In the genomic region with DNA sequence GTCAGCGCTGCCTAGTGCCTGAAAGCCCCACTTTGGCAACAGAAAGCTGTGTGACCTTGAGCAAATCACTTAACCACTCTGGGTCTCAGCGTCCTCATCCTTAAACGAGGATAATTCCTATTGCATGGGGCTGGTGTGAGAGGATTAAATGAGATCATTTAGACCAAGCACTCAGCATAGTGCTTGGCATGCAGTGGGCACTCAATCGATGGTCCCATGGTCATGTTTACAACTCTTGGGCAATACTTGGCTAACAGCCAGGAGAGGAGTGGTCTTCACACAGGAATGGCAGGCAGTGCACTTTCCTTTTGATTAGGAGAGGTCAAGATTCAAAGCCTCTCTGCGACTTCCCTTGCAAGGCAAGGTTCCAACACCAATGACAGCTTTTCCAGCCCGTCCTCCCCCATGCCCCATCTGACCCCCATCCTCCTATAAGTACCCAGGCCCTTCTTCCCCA, we compare ENCODE assay signal across 9 cellular contexts. TPM values are rescaled to one million over a fixed set of nuclear protein-coding genes. Genes with fewer than 3 reads are reported as not detected.
DNase-seq lines count a peak whose midpoint lies in the region; ATAC-seq and TF ChIP-seq lines count a peak whose summit lies in the region.
"Had no signal": no experiment of that assay in that cellular context is flagged by ENCODE, and none has a peak within 500 bp of the region (broad histone marks: within the 10 kb centered on the region; RNA-seq: fewer than 3 reads in every experiment).

No MANE protein-coding gene starts in this region.

- H3K9me3 ChIP-seq in iPS DF 6.9 (ENCODE audit: control insufficient read depth, insufficient read depth, low read length) (no peaks in the 10 kb centered on the region), suprapubic skin (no peaks in the 10 kb centered on the region)

- TF ChIP-seq POLR2A in suprapubic skin (IDR thresholded peaks at IDR 0.05): no peak

- ATAC-seq in GM19023 (IDR thresholded peaks at IDR 0.05; ENCODE audit: unreplicated experiment): no peak

- H3K27me3 ChIP-seq in iPS DF 6.9 (ENCODE audit: control insufficient read depth, insufficient read depth, low read length) (no peaks in the 10 kb centered on the region), suprapubic skin (no peaks in the 10 kb centered on the region)

- no peak for DNase-seq in T-helper 2 cell treated with Interferon-gamma antibody and Interleukin-4, amounts not matched to agents 5 μg/mL and 100 μg/mL, for 36 hours (ENCODE audit: low spot score)
- DNase-seq in T-helper 2 cell (no peak), iPS DF 6.9 (ENCODE audit: low read depth, low spot score) (no peak), suprapubic skin (ENCODE audit: low spot score in 2 of 2) (peak; percentile 77 to 80), DMS153 treated with DMSO at 0.1 percent for 48 hours (lab: John Stamatoyannopoulos, UW; ENCODE audit: unreplicated experiment) (no peak), mesenteric fat pad (ENCODE audit: low spot score) (no peak)
- DNase-seq in activated T-helper 1 cell treated with anti-CD3 and anti-CD28 coated beads, Interleukin-12 subunit alpha, Interleukin-12 subunit beta, Interleukin-2, Interleukin-4 antibody, amounts not matched to agents 30 ng/mL and 10 ng/mL and 1 ng/mL, durations not matched to agents 14 hours and 24 hours and 36 hours (ENCODE audit: low spot score): no peak

- TF ChIP-seq EP300 in suprapubic skin (IDR thresholded peaks at IDR 0.05): no peak

- H3K27ac ChIP-seq in iPS DF 6.9 (ENCODE audit: low read length): no peak overlapping the region
- H3K27ac ChIP-seq in suprapubic skin: peak overlapping the region; percentile 93
- H3K27ac ChIP-seq: SK-N-MC had no signal

- no peaks in the 10 kb centered on the region for H3K36me3 Mint-ChIP-seq in T-helper 2 cell treated with Interferon-gamma antibody and Interleukin-4, amounts not matched to agents 5 μg/mL and 100 μg/mL, for 36 hours (ENCODE audit: low read depth)
- H3K36me3 Mint-ChIP-seq in activated T-helper 1 cell treated with anti-CD3 and anti-CD28 coated beads, Interleukin-12 subunit alpha, Interleukin-12 subunit beta, Interleukin-2, Interleukin-4 antibody, amounts not matched to agents 30 ng/mL and 10 ng/mL and 1 ng/mL, durations not matched to agents 14 hours and 24 hours and 36 hours (ENCODE audit: low read depth): peaks cover 5% of the 10 kb centered on the region

- peaks cover 12% of the 10 kb centered on the region for H3K4me1 Mint-ChIP-seq in T-helper 2 cell treated with Interferon-gamma antibody and Interleukin-4, amounts not matched to agents 5 μg/mL and 100 μg/mL, for 36 hours (ENCODE audit: low read depth)
- peaks cover 5% of the 10 kb centered on the region for H3K4me1 Mint-ChIP-seq in activated T-helper 1 cell treated with anti-CD3 and anti-CD28 coated beads, Interleukin-12 subunit alpha, Interleukin-12 subunit beta, Interleukin-2, Interleukin-4 antibody, amounts not matched to agents 30 ng/mL and 10 ng/mL and 1 ng/mL, durations not matched to agents 14 hours and 24 hours and 36 hours (ENCODE audit: low read depth)

- intact Hi-C loops in activated T-helper 1 cell treated with anti-CD3 and anti-CD28 coated beads, Interleukin-12 subunit alpha, Interleukin-12 subunit beta, Interleukin-2, Interleukin-4 antibody, amounts not matched to agents 30 ng/mL and 10 ng/mL and 1 ng/mL, durations not matched to agents 14 hours and 24 hours and 36 hours (cut with micrococcal nuclease): loop anchor here (1.0 kb wide), 1 partner anchor 15 kb away; no protein-coding TSS in a partner anchor

- H3K4me3 Mint-ChIP-seq in T-helper 2 cell treated with Interferon-gamma antibody and Interleukin-4, amounts not matched to agents 5 μg/mL and 100 μg/mL, for 36 hours: peak overlapping the region; percentile 73
- H3K4me3 Mint-ChIP-seq in activated T-helper 1 cell treated with anti-CD3 and anti-CD28 coated beads, Interleukin-12 subunit alpha, Interleukin-12 subunit beta, Interleukin-2, Interleukin-4 antibody, amounts not matched to agents 30 ng/mL and 10 ng/mL and 1 ng/mL, durations not matched to agents 14 hours and 24 hours and 36 hours: peak overlapping the region; percentile 65

- WGBS in iPS DF 6.9 (ENCODE audit: insufficient coverage, insufficient read length): no CpG with 5 or more reads among the region's 6 CpGs
- WGBS in suprapubic skin: 20% methylated on average over 5 of the region's 6 CpGs

- H3K36me3 ChIP-seq in iPS DF 6.9 (ENCODE audit: control insufficient read depth, insufficient read depth, low read length): peaks cover 37% of the 10 kb centered on the region
- H3K36me3 ChIP-seq in suprapubic skin: peaks cover 43% of the 10 kb centered on the region

- no peaks in the 10 kb centered on the region for H3K9me3 Mint-ChIP-seq in T-helper 2 cell treated with Interferon-gamma antibody and Interleukin-4, amounts not matched to agents 5 μg/mL and 100 μg/mL, for 36 hours
- H3K9me3 Mint-ChIP-seq in activated T-helper 1 cell treated with anti-CD3 and anti-CD28 coated beads, Interleukin-12 subunit alpha, Interleukin-12 subunit beta, Interleukin-2, Interleukin-4 antibody, amounts not matched to agents 30 ng/mL and 10 ng/mL and 1 ng/mL, durations not matched to agents 14 hours and 24 hours and 36 hours: no peaks in the 10 kb centered on the region

- H3K27ac Mint-ChIP-seq in T-helper 2 cell treated with Interferon-gamma antibody and Interleukin-4, amounts not matched to agents 5 μg/mL and 100 μg/mL, for 36 hours: peak overlapping the region; percentile 13
- peak overlapping the region; percentile 43 for H3K27ac Mint-ChIP-seq in activated T-helper 1 cell treated with anti-CD3 and anti-CD28 coated beads, Interleukin-12 subunit alpha, Interleukin-12 subunit beta, Interleukin-2, Interleukin-4 antibody, amounts not matched to agents 30 ng/mL and 10 ng/mL and 1 ng/mL, durations not matched to agents 14 hours and 24 hours and 36 hours

- no peak for TF ChIP-seq CTCF in suprapubic skin (IDR thresholded peaks at IDR 0.05)

- H3K4me1 ChIP-seq in iPS DF 6.9 (ENCODE audit: control insufficient read depth, insufficient read depth, low read length): peaks cover 11% of the 10 kb centered on the region
- peaks cover 97% of the 10 kb centered on the region for H3K4me1 ChIP-seq in suprapubic skin

- no peaks in the 10 kb centered on the region for H3K27me3 Mint-ChIP-seq in T-helper 2 cell treated with Interferon-gamma antibody and Interleukin-4, amounts not matched to agents 5 μg/mL and 100 μg/mL, for 36 hours (ENCODE audit: low read depth)
- H3K27me3 Mint-ChIP-seq in activated T-helper 1 cell treated with anti-CD3 and anti-CD28 coated beads, Interleukin-12 subunit alpha, Interleukin-12 subunit beta, Interleukin-2, Interleukin-4 antibody, amounts not matched to agents 30 ng/mL and 10 ng/mL and 1 ng/mL, durations not matched to agents 14 hours and 24 hours and 36 hours (ENCODE audit: insufficient read depth): peaks cover 2% of the 10 kb centered on the region

- H3K4me3 ChIP-seq in iPS DF 6.9 (ENCODE audit: low read length): peak overlapping the region; percentile 22; the same call in 1 of the 2 replicates
- H3K4me3 ChIP-seq in suprapubic skin: peak overlapping the region; percentile 58

RNA-seq across cellular contexts. Expression of a gene that starts 14.1 kb away (rescaled TPM):
- total RNA-seq in activated T-helper 1 cell treated with anti-CD3 and anti-CD28 coated beads, Interleukin-12 subunit alpha, Interleukin-12 subunit beta, Interleukin-2, Interleukin-4 antibody, amounts not matched to agents 30 ng/mL and 10 ng/mL and 1 ng/mL, durations not matched to agents 14 hours and 24 hours and 36 hours: 22.1 and 24.3 TPM in 2 replicates
- total RNA-seq in suprapubic skin (100 to 1,000 TPM; 241 to 276 (median 272) TPM), mesenteric fat pad (236 TPM)

RNA-seq across cellular contexts. Expression of a gene that starts 25.0 kb away (rescaled TPM):
- 235 and 239 TPM in 2 replicates for total RNA-seq in activated T-helper 1 cell treated with anti-CD3 and anti-CD28 coated beads, Interleukin-12 subunit alpha, Interleukin-12 subunit beta, Interleukin-2, Interleukin-4 antibody, amounts not matched to agents 30 ng/mL and 10 ng/mL and 1 ng/mL, durations not matched to agents 14 hours and 24 hours and 36 hours
- total RNA-seq in suprapubic skin: 10 to 100 TPM; 59.9 to 96.5 (median 67.9) TPM
- 54.0 TPM for total RNA-seq in mesenteric fat pad

RNA-seq across cellular contexts. Expression of a gene that starts 27.5 kb away (rescaled TPM):
- total RNA-seq in activated T-helper 1 cell treated with anti-CD3 and anti-CD28 coated beads, Interleukin-12 subunit alpha, Interleukin-12 subunit beta, Interleukin-2, Interleukin-4 antibody, amounts not matched to agents 30 ng/mL and 10 ng/mL and 1 ng/mL, durations not matched to agents 14 hours and 24 hours and 36 hours: not detected in 2 replicates
- total RNA-seq in suprapubic skin (not detected), mesenteric fat pad (not detected)

Comparison
In these comparisons a context has a peak if more than half of its experiments do, and no peak if none do; other contexts are left out.
1. DNase-seq: peak in suprapubic skin (2 of 2); none in T-helper 2 cell treated with Interferon-gamma antibody and Interleukin-4, amounts not matched to agents 5 μg/mL and 100 μg/mL, for 36 hours (single experiment), T-helper 2 cell (0 of 5), activated T-helper 1 cell treated with anti-CD3 and anti-CD28 coated beads, Interleukin-12 subunit alpha, Interleukin-12 subunit beta, Interleukin-2, Interleukin-4 antibody, amounts not matched to agents 30 ng/mL and 10 ng/mL and 1 ng/mL, durations not matched to agents 14 hours and 24 hours and 36 hours (single experiment), iPS DF 6.9 (single experiment), DMS153 treated with DMSO at 0.1 percent for 48 hours (single experiment) and mesenteric fat pad (single experiment).